29 cellular contexts compared by ENCODE assay signal in the genomic region with DNA sequence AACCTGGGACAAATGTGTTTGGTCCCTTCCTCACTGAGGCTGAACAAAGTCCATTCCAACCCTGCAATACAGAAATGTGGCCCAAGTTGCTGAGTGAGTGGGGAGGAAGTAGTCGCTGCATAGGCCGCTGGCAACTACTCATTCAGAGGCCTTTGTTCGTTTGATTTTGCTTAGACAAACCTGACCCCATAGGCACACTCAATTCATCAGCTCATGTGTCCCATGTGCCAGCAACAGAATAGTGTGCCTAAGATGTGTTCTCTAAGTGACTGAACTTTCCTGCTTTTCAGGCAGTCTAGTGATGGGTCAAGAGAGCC.
"Had no signal": no experiment of that assay in that cellular context is flagged by ENCODE, and none has a peak within 500 bp of the region (broad histone marks: within the 10 kb centered on the region; RNA-seq: fewer than 3 reads in every experiment).

No MANE protein-coding gene starts in this region.

- H3K27me3 Mint-ChIP-seq: activated CD4-positive, alpha-beta memory T cell treated with anti-CD3 and anti-CD28 coated beads for 36 hours; activated naive CD4-positive, alpha-beta T cell treated with anti-CD3 and anti-CD28 coated beads, Interleukin-2, amount 10 ng/mL, durations not matched to agents 7 days and 5 days; activated naive CD8-positive, alpha-beta T cell treated with anti-CD3 and anti-CD28 coated beads for 36 hours had no signal

- H3K27me3 ChIP-seq: brain microvascular endothelial cell, cardiac muscle cell, Peyer's patch, SJCRH30 had no signal

- ATAC-seq: activated T-cell treated with anti-CD3 and anti-CD28 coated beads, Interleukin-2, amount 50 U/mL, for 72 hours; WTC11 had no signal

- H3K9me3 Mint-ChIP-seq: activated CD4-positive, alpha-beta memory T cell treated with anti-CD3 and anti-CD28 coated beads for 36 hours; activated naive CD4-positive, alpha-beta T cell treated with anti-CD3 and anti-CD28 coated beads, Interleukin-2, amount 10 ng/mL, durations not matched to agents 7 days and 5 days; activated T-cell treated with anti-CD3 and anti-CD28 coated beads, Interleukin-2, amount 50 U/mL, for 72 hours had no signal

- H3K9me2 ChIP-seq: SK-N-SH had no signal

- H3K4me1 ChIP-seq: SJCRH30 had no signal

- H3K4me3 Mint-ChIP-seq: activated CD4-positive, alpha-beta memory T cell treated with anti-CD3 and anti-CD28 coated beads for 36 hours; activated naive CD4-positive, alpha-beta T cell treated with anti-CD3 and anti-CD28 coated beads, Interleukin-2, amount 10 ng/mL, durations not matched to agents 7 days and 5 days; activated naive CD8-positive, alpha-beta T cell treated with anti-CD3 and anti-CD28 coated beads for 36 hours; activated T-cell treated with anti-CD3 and anti-CD28 coated beads, Interleukin-2, amount 50 U/mL, for 72 hours; WTC11 had no signal

- H3K27ac ChIP-seq: brain microvascular endothelial cell, cardiac muscle cell, Peyer's patch, RWPE1, SJCRH30 had no signal

- DNase-seq: activated CD4-positive, alpha-beta memory T cell treated with anti-CD3 and anti-CD28 coated beads for 36 hours; activated CD4-positive, alpha-beta T cell treated with anti-CD3 and anti-CD28 coated beads for 48 hours; activated CD4-positive, CD25-positive, alpha-beta regulatory T cell treated with anti-CD3 and anti-CD28 coated beads, Interleukin-2, amount 50 U/mL, for 72 hours; activated gamma-delta T cell treated with Interleukin-2 at 50 U/mL for 16 hours; activated naive CD4-positive, alpha-beta T cell treated with anti-CD3 and anti-CD28 coated beads, Interleukin-2, amount 10 ng/mL, durations not matched to agents 7 days and 5 days; activated naive CD8-positive, alpha-beta T cell treated with anti-CD3 and anti-CD28 coated beads for 36 hours; activated T-cell treated with anti-CD3 and anti-CD28 coated beads, Interleukin-2, amount 50 U/mL, for 72 hours; brain microvascular endothelial cell; cerebellar nuclear complex; Kasumi-1; NCI-H1092 treated with DMSO at 0.1 percent for 48 hours; NCI-H1417 treated with DMSO at 0.1 percent for 48 hours; NCI-H1694; NCI-H2029; NCI-H2107; NCI-H2171 treated with DMSO at 0.1 percent for 48 hours; NCI-H345; NCI-H510A; NCI-H526 treated with DMSO at 0.1 percent for 48 hours; NCI-H82; Peyer's patch; Right ventricle myocardium superior; SJCRH30; SK-N-SH; T-helper 1 cell had no signal

- H3K36me3 ChIP-seq: brain microvascular endothelial cell, cardiac muscle cell, Peyer's patch, SJCRH30 had no signal

- H3K4me3 ChIP-seq: cardiac muscle cell, Peyer's patch, SJCRH30 had no signal

- H3K4me2 ChIP-seq: SK-N-SH had no signal

- H3K27ac Mint-ChIP-seq: activated CD4-positive, alpha-beta memory T cell treated with anti-CD3 and anti-CD28 coated beads for 36 hours; activated naive CD4-positive, alpha-beta T cell treated with anti-CD3 and anti-CD28 coated beads, Interleukin-2, amount 10 ng/mL, durations not matched to agents 7 days and 5 days; activated naive CD8-positive, alpha-beta T cell treated with anti-CD3 and anti-CD28 coated beads for 36 hours; activated T-cell treated with anti-CD3 and anti-CD28 coated beads, Interleukin-2, amount 50 U/mL, for 72 hours; activated T-helper 2 cell treated with anti-CD3 and anti-CD28 coated beads, Interferon-gamma antibody, Interleukin-2, Interleukin-4, amounts not matched to agents 10 μg/mL and 5 μg/mL and 100 μg/mL, durations not matched to agents 14 hours and 24 hours and 36 hours had no signal

- H3K9me3 ChIP-seq: Peyer's patch, SJCRH30, SK-N-SH had no signal
